Comparison of ENCODE assay signal across 18 cellular contexts in the genomic region with DNA sequence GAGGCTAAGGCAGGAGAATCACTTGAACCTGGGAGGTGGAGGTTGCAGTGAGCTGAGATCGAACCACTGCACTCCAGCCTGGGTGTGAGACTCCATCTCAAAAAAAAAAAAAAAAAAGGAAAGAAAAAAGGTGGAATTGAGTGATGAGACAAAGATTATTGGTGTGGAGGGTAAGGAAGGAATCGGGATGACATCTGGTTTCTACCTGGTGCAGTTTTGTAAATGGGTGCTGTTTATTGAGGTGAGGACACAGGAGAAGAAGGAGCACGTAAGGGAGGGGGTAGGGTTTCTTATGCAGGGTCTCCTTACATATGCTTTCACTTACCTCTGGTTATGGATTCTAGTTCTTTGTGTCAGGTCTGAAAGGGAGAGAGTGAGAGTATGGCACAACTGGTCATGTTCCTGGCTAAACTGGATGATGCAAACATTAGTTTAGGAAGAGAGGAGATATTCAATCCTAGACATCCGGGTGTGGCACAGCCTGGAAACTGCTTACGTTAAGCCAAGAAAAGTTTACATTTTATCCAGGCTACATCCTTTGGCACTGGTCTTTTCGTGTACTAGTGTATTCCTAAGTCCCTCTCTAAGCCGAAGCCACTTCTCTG. TPM values are rescaled to one million over a fixed set of nuclear protein-coding genes. Genes with fewer than 3 reads are reported as not detected.
DNase-seq lines count a peak whose midpoint lies in the region; ATAC-seq, FAIRE-seq and TF ChIP-seq lines count a peak whose summit lies in the region.
"Had no signal": no experiment of that assay in that cellular context is flagged by ENCODE, and none has a peak within 500 bp of the region (broad histone marks: within the 10 kb centered on the region; RNA-seq: fewer than 3 reads in every experiment).

No MANE protein-coding gene starts in this region.

- H3K9me3 ChIP-seq in A549 (no peaks in the 10 kb centered on the region), GM23248 (ENCODE audit: low read depth) (no peaks in the 10 kb centered on the region), adipocyte (ENCODE audit: control insufficient read depth, low read length) (no peaks in the 10 kb centered on the region)
- H3K9me3 ChIP-seq: mucosa of descending colon, SJCRH30 had no signal

- no peaks in the 10 kb centered on the region for H3K9me2 ChIP-seq in GM23248 (ENCODE audit: insufficient read depth)

- no peak for DNase-seq in A549 (ENCODE audit: low read depth in 1 of 2, low spot score in 1 of 2)
- peak; percentile 22 for DNase-seq in GM23248
- peak; percentile 29 for DNase-seq in adipocyte (ENCODE audit: low read depth)
- peak; percentile 19 for DNase-seq in hepatic stellate cell (ENCODE audit: low spot score)
- DNase-seq in DMS153 (lab: John Stamatoyannopoulos, UW), result no peak
- no peak for DNase-seq in GM19238 (ENCODE audit: insufficient read length, low spot score)
- no peak for DNase-seq in NCI-H69 (lab: John Stamatoyannopoulos, UW)
- no peak for DNase-seq in hypothalamus (lab: John Stamatoyannopoulos, UW)
- DNase-seq: activated CD4-positive, alpha-beta T cell treated with anti-CD3 and anti-CD28 coated beads for 36 hours; activated CD8-positive, alpha-beta memory T cell treated with anti-CD3 and anti-CD28 coated beads, Interleukin-2, amount 50 U/mL, for 48 hours; activated naive CD4-positive, alpha-beta T cell treated with anti-CD3 and anti-CD28 coated beads, Interleukin-2, amount 50 U/mL, for 16 hours; brain microvascular endothelial cell; KG1; left cardiac atrium; mucosa of descending colon; NCI-H1092 treated with DMSO at 0.1 percent for 48 hours; SJCRH30; T-helper 9 cell had no signal

- no peak for TF ChIP-seq EP300 in A549 (IDR thresholded peaks at IDR 0.05)

- peak overlapping the region; percentile 15; the same call in 1 of the 3 replicates for H3K4me2 ChIP-seq in A549
- no peak overlapping the region for H3K4me2 ChIP-seq in GM23248 (ENCODE audit: unreplicated experiment)

- H3K27ac ChIP-seq in A549 (no peak overlapping the region), GM23248 (no peak overlapping the region)
- H3K27ac ChIP-seq: brain microvascular endothelial cell, SJCRH30 had no signal

- CTCF ChIA-PET in A549 (lab: Yijun Ruan, JAX), result no interaction called here

- H3K36me3 ChIP-seq in GM23248 (ENCODE audit: low read depth) (no peaks in the 10 kb centered on the region), adipocyte (ENCODE audit: control insufficient read depth, insufficient read depth, low read length, severe bottlenecking) (no peaks in the 10 kb centered on the region)
- H3K36me3 ChIP-seq: brain microvascular endothelial cell had no signal

- no peak for FAIRE-seq in A549 (lab: Jason Lieb, UNC)

- no peak overlapping the region for H3K4me3 ChIP-seq in A549
- H3K4me3 ChIP-seq in GM23248, result no peak overlapping the region
- H3K4me3 ChIP-seq in adipocyte (ENCODE audit: low read length), result no peak overlapping the region
- H3K4me3 ChIP-seq: mucosa of descending colon, SJCRH30 had no signal

- H4K20me1 ChIP-seq in GM23248 (ENCODE audit: insufficient read depth), result peaks cover 14% of the 10 kb centered on the region; the same call in 1 of the 2 replicates

- no peak for TF ChIP-seq CTCF in A549 (IDR thresholded peaks at IDR 0.05)

- no peak for ATAC-seq in A549
- ATAC-seq: activated CD4-positive, alpha-beta T cell treated with anti-CD3 and anti-CD28 coated beads for 36 hours; left cardiac atrium; mucosa of descending colon had no signal

- no peak for TF ChIP-seq RAD21 in A549 (conservative IDR thresholded peaks at IDR 0.05 in 1 of 2, IDR thresholded peaks at IDR 0.05 in 1 of 2)

- peaks cover 24% of the 10 kb centered on the region for H3K4me1 ChIP-seq in A549
- peaks cover 16% of the 10 kb centered on the region for H3K4me1 ChIP-seq in GM23248 (ENCODE audit: insufficient read depth)
- peaks cover 17% of the 10 kb centered on the region for H3K4me1 ChIP-seq in adipocyte (ENCODE audit: control insufficient read depth, insufficient read depth, low read length)

- H3K9ac ChIP-seq in GM23248 (no peak overlapping the region), adipocyte (ENCODE audit: low read length) (no peak overlapping the region)

- TF ChIP-seq POLR2A in A549 (IDR thresholded peaks at IDR 0.05; ENCODE audit: low read length), result no peak

- in situ Hi-C loops in GM23248 (cut with MboI), result no loop called here

- H3K27me3 ChIP-seq in GM23248 (replicated peaks; ENCODE audit: insufficient read depth) (no peaks in the 10 kb centered on the region), adipocyte (replicated peaks; ENCODE audit: control insufficient read depth, insufficient read depth, low read length) (no peaks in the 10 kb centered on the region)
- H3K27me3 ChIP-seq: brain microvascular endothelial cell, SJCRH30 had no signal

- WGBS in A549 (ENCODE audit: missing lambda C conversion rate), result 72% methylated on average over 7 of the region's 7 CpGs
- 79 to 82% methylated on average over 6 to 7 of the region's 7 CpGs for WGBS in GM23248 (ENCODE audit: low coverage in 1 of 2, low lambda C conversion rate in 2 of 2, missing lambda C conversion rate in 2 of 2), 2 experiments

- POLR2A ChIA-PET in A549 (lab: Yijun Ruan, JAX), result interaction anchor here (0.6 kb wide), 1 partner anchor 30 kb away, joined by 4 read pairs; no protein-coding TSS in a partner anchor

- H2AFZ ChIP-seq in GM23248, result no peak overlapping the region

- H3F3A ChIP-seq in GM23248 (ENCODE audit: insufficient read depth), result peaks cover 17% of the 10 kb centered on the region

- H3K79me2 ChIP-seq in GM23248 (ENCODE audit: insufficient read depth), result peaks cover 97% of the 10 kb centered on the region

TF ChIP-seq in A549, 52 proteins besides CTCF, POLR2A, EP300 and RAD21:
- TF ChIP-seq RCOR1 (IDR thresholded peaks at IDR 0.05; ENCODE audit: low read depth, low read length) (no peak), NFE2L2 (conservative IDR thresholded peaks at IDR 0.05; ENCODE audit: low read length) (no peak), JUNB (IDR thresholded peaks at IDR 0.05) (no peak), RNF2 (IDR thresholded peaks at IDR 0.05; ENCODE audit: borderline replicate concordance, low read depth) (no peak), SREBF2 (IDR thresholded peaks at IDR 0.05) (no peak), HOXB13 (CRISPR knock-in tag; IDR thresholded peaks at IDR 0.05; ENCODE audit: low read depth) (no peak), ZC3H11A (IDR thresholded peaks at IDR 0.05) (no peak), KDM5A (IDR thresholded peaks at IDR 0.05) (no peak), FOXS1 (CRISPR knock-in tag; IDR thresholded peaks at IDR 0.05) (no peak), ZFP36 (IDR thresholded peaks at IDR 0.05; ENCODE audit: borderline replicate concordance, partially characterized antibody) (no peak)
- TF ChIP-seq, protein P1, sequence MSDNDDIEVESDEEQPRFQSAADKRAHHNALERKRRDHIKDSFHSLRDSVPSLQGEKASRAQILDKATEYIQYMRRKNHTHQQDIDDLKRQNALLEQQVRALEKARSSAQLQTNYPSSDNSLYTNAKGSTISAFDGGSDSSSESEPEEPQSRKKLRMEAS (IDR thresholded peaks at IDR 0.05), result no peak
- TF ChIP-seq, protein P2, sequence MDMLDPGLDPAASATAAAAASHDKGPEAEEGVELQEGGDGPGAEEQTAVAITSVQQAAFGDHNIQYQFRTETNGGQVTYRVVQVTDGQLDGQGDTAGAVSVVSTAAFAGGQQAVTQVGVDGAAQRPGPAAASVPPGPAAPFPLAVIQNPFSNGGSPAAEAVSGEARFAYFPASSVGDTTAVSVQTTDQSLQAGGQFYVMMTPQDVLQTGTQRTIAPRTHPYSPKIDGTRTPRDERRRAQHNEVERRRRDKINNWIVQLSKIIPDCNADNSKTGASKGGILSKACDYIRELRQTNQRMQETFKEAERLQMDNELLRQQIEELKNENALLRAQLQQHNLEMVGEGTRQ (IDR thresholded peaks at IDR 0.05), result no peak
- TF ChIP-seq, protein P3, sequence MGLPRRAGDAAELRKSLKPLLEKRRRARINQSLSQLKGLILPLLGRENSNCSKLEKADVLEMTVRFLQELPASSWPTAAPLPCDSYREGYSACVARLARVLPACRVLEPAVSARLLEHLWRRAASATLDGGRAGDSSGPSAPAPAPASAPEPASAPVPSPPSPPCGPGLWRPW (IDR thresholded peaks at IDR 0.05), result no peak

RNA-seq across cellular contexts. Expression of a gene that starts 5.4 kb away (rescaled TPM):
- polyA plus RNA-seq in A549 (2011; rRNA removed) (61.2 and 63.4 TPM in 2 replicates), A549 (2017; fragmentation: RNase III; extraction: RNeasy Plus Mini Kit Qiagen cat#74134 plus additional on column Dnase treatment) (102 to 108 TPM (median 105 TPM) in 3 replicates), GM23248 (2016; fragmentation: Nextera tagmentation; extraction: Ambion mirVana) (107 and 113 TPM in 2 replicates)
- 102 and 141 TPM in 2 replicates for polyA plus RNA-seq in A549 (2012; cell fraction: cytosol; rRNA removed)
- 90.5 and 104 TPM in 2 replicates for polyA plus RNA-seq in A549 (2012; cell fraction: nucleus; rRNA removed)
- polyA minus RNA-seq in A549 (2011; rRNA and poly(A)+ RNA removed), result 79.6 and 107 TPM in 2 replicates
- total RNA-seq in GM23248 (2014; rRNA removed; shearing (Covaris generic)), result 65.4 and 66.3 TPM in 2 replicates

Comparison
In these comparisons a context has a peak if more than half of its experiments do, and no peak if none do; other contexts are left out.
1. DNase-seq: peak in GM23248 (single experiment), adipocyte (single experiment) and hepatic stellate cell (single experiment); none in A549 (0 of 2), DMS153 (single experiment), GM19238 (single experiment), NCI-H69 (single experiment) and hypothalamus (0 of 51).